Comparison of ENCODE assay signal across 16 cellular contexts in the genomic region with DNA sequence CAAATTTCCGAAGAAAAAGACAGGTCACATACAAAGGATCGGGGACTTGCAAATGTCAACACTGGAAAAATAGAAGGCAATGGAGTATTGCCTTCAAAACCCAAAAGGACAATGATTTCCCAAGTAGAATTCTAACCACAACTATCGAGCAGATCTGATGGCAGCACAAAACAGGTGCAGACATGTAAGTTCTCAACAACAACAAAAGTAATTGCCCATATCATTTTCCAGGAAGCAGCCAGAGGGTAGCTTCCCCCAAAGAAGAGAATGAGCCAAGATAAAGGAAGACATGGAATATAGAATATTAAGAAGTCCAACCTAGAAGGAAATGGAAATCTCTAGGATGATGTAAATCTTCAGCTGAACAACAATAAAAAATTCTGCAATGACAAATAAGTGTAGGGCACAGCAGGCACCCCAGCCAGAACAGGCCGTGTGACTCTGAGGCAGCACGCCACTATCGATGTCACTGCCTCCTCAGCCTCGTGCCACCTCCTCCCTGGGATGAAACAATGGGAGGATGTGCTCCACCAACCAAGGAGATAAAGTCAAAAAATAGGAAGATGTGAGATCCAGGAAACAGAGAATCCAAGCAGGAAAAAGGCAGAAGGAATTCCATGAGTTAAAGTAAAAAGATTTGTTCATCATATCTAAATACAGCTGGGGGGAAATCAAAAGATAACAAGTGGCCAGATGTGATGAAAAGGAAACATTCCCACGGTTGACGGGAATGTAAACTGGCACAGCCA. TPM values are rescaled to one million over a fixed set of nuclear protein-coding genes. Genes with fewer than 3 reads are reported as not detected.
DNase-seq lines count a peak whose midpoint lies in the region; ATAC-seq and TF ChIP-seq lines count a peak whose summit lies in the region.
"Had no signal": no experiment of that assay in that cellular context is flagged by ENCODE, and none has a peak within 500 bp of the region (broad histone marks: within the 10 kb centered on the region; RNA-seq: fewer than 3 reads in every experiment).

No MANE protein-coding gene starts in this region.

- no peak overlapping the region for H3K9ac ChIP-seq in mesenchymal stem cell (ENCODE audit: low read length)

- H3K27ac ChIP-seq in A673 (ENCODE audit: low read depth, low read length, poor library complexity, severe bottlenecking) (no peak overlapping the region), angular gyrus (ENCODE audit: low read depth, low read length) (peak overlapping the region; percentile 6), foreskin keratinocyte (peak overlapping the region; percentile 100), mesenchymal stem cell (ENCODE audit: low read length, poor library complexity, severe bottlenecking) (no peak overlapping the region)

- H2AK5ac ChIP-seq in mesenchymal stem cell (ENCODE audit: low read length, severe bottlenecking): no peak overlapping the region

- no peak overlapping the region for H2AFZ ChIP-seq in mesenchymal stem cell (ENCODE audit: low read depth, low read length)

- no peaks in the 10 kb centered on the region for H3K27me3 ChIP-seq in A673 (replicated peaks; ENCODE audit: insufficient read depth, low read depth, low read length, poor library complexity)
- H3K27me3 ChIP-seq in foreskin keratinocyte: no peaks in the 10 kb centered on the region
- H3K27me3 ChIP-seq in mesenchymal stem cell (ENCODE audit: control insufficient read depth in 1 of 2, insufficient read depth in 1 of 2, low read length in 2 of 2): no peaks in the 10 kb centered on the region

- intact Hi-C loops in A673 (cut with micrococcal nuclease; ENCODE audit: unreplicated experiment): no loop called here

- H3K4me3 Mint-ChIP-seq in activated CD8-positive, alpha-beta T cell treated with anti-CD3 and anti-CD28 coated beads, Interleukin-2, amount 10 ng/mL, durations not matched to agents 7 days and 5 days: no peak overlapping the region
- H3K4me3 Mint-ChIP-seq: effector memory CD8-positive, alpha-beta T cell; WTC11 had no signal

- H3K4me3 ChIP-seq in A673 (ENCODE audit: low read depth, low read length, poor library complexity, severe bottlenecking) (no peak overlapping the region), mesenchymal stem cell (ENCODE audit: insufficient read depth in 1 of 2, low read depth in 1 of 2, low read length in 2 of 2) (no peak overlapping the region)

- ATAC-seq in foreskin keratinocyte: no peak
- no peak for ATAC-seq in activated CD8-positive, alpha-beta T cell treated with anti-CD3 and anti-CD28 coated beads, Interleukin-2, amount 10 ng/mL, durations not matched to agents 7 days and 5 days
- ATAC-seq: effector memory CD8-positive, alpha-beta T cell; Panc1; stimulated activated naive CD8-positive, alpha-beta T cell treated with anti-CD3 and anti-CD28 coated beads, Interleukin-15, Interleukin-2, amounts not matched to agents 100 U/mL and 50 U/mL, for 24 hours; WTC11 had no signal

- TF ChIP-seq CTCF in A673 (conservative IDR thresholded peaks at IDR 0.05; ENCODE audit: low read depth, low read length) (no peak), foreskin keratinocyte (conservative IDR thresholded peaks at IDR 0.05) (no peak)

- no peak overlapping the region for H3K23ac ChIP-seq in mesenchymal stem cell (ENCODE audit: low read length in 2 of 2)

- BruUV-seq in A673 (replicated peaks; lab: Mats Ljungman, UMichigan): no TSS peak

- H3K27ac Mint-ChIP-seq in activated CD8-positive, alpha-beta T cell treated with anti-CD3 and anti-CD28 coated beads, Interleukin-2, amount 10 ng/mL, durations not matched to agents 7 days and 5 days: no peak overlapping the region
- H3K27ac Mint-ChIP-seq: effector memory CD8-positive, alpha-beta T cell; WTC11 had no signal

- H3K36me3 ChIP-seq in A673 (ENCODE audit: insufficient read depth, low read length, poor library complexity, severe bottlenecking) (no peaks in the 10 kb centered on the region), mesenchymal stem cell (ENCODE audit: control insufficient read depth in 1 of 2, insufficient read depth in 2 of 2, low read depth in 1 of 2, low read length in 2 of 2) (no peaks in the 10 kb centered on the region)

- no peaks in the 10 kb centered on the region for H3K9me3 ChIP-seq in A673 (ENCODE audit: low read depth, low read length, poor library complexity, severe bottlenecking)
- no peaks in the 10 kb centered on the region for H3K9me3 ChIP-seq in mesenchymal stem cell (ENCODE audit: control insufficient read depth, low read length)

- no peak overlapping the region for H3K18ac ChIP-seq in mesenchymal stem cell (ENCODE audit: low read depth in 1 of 2, low read length in 2 of 2)

- H2BK120ac ChIP-seq in mesenchymal stem cell (ENCODE audit: low read depth, low read length): no peak overlapping the region

- no peak overlapping the region for H4K91ac ChIP-seq in mesenchymal stem cell (ENCODE audit: low read length)

- no peak overlapping the region for H3K4me2 ChIP-seq in mesenchymal stem cell (ENCODE audit: low read length, poor library complexity, severe bottlenecking)

- H3K4me1 Mint-ChIP-seq in activated CD8-positive, alpha-beta T cell treated with anti-CD3 and anti-CD28 coated beads, Interleukin-2, amount 10 ng/mL, durations not matched to agents 7 days and 5 days (ENCODE audit: low read depth): peaks cover 15% of the 10 kb centered on the region
- H3K4me1 Mint-ChIP-seq: WTC11 had no signal

- H3K4me1 ChIP-seq in A673 (ENCODE audit: insufficient read depth, low read length, poor library complexity, severe bottlenecking) (peaks cover 10% of the 10 kb centered on the region), foreskin keratinocyte (peaks cover 36% of the 10 kb centered on the region), mesenchymal stem cell (ENCODE audit: control insufficient read depth, insufficient read depth, low read depth, low read length) (no peaks in the 10 kb centered on the region)

- POLR2A ChIA-PET in A673 (lab: Charles Lee; ENCODE audit: low non-redundant PET): no interaction called here
- POLR2A ChIA-PET in activated CD8-positive, alpha-beta T cell treated with anti-CD3 and anti-CD28 coated beads, Interleukin-2, amount 10 ng/mL, durations not matched to agents 7 days and 5 days (lab: Charles Lee): interaction anchor here (1.1 kb wide), 1 partner anchor 19 kb away, joined by 3 read pairs; no protein-coding TSS in a partner anchor

- DNase-seq in A673 (ENCODE audit: low spot score) (peak; percentile 37), foreskin keratinocyte (peak in 1 of 2 donors; percentile 51), lung microvascular endothelial cell (ENCODE audit: low read depth in 2 of 2) (peak; percentile 84 to 90), RPMI8226 (no peak), D341Med (ENCODE audit: low spot score) (no peak), mesenchymal stem cell (no peak)
- DNase-seq in activated CD8-positive, alpha-beta T cell treated with anti-CD3 and anti-CD28 coated beads, Interleukin-2, amount 10 ng/mL, durations not matched to agents 7 days and 5 days: no peak
- DNase-seq: Calu3; effector memory CD8-positive, alpha-beta T cell; mesendoderm; NCI-H446; stimulated activated naive CD8-positive, alpha-beta T cell treated with anti-CD3 and anti-CD28 coated beads, Interleukin-15, Interleukin-2, amounts not matched to agents 100 U/mL and 50 U/mL, for 24 hours; SW 1271 had no signal

- 94% methylated on average over 9 of the region's 9 CpGs for WGBS in mesenchymal stem cell

- CTCF ChIA-PET in A673 (lab: Charles Lee): no interaction called here
- CTCF ChIA-PET in activated CD8-positive, alpha-beta T cell treated with anti-CD3 and anti-CD28 coated beads, Interleukin-2, amount 10 ng/mL, durations not matched to agents 7 days and 5 days (lab: Charles Lee): interaction anchor here (0.9 to 2.4 kb wide), 2 partner anchors 17 to 39 kb away, joined by 3 to 9 read pairs; no protein-coding TSS in a partner anchor

- no peak overlapping the region for H4K8ac ChIP-seq in mesenchymal stem cell (ENCODE audit: low read length)

- no peak overlapping the region for H2BK12ac ChIP-seq in mesenchymal stem cell (ENCODE audit: low read length in 2 of 2)

- H3K14ac ChIP-seq in mesenchymal stem cell (ENCODE audit: low read length in 2 of 2): no peak overlapping the region

- no peak overlapping the region for H2BK5ac ChIP-seq in mesenchymal stem cell (ENCODE audit: low read depth, low read length, poor library complexity, severe bottlenecking)

- no peaks in the 10 kb centered on the region for H3K9me3 Mint-ChIP-seq in activated CD8-positive, alpha-beta T cell treated with anti-CD3 and anti-CD28 coated beads, Interleukin-2, amount 10 ng/mL, durations not matched to agents 7 days and 5 days (ENCODE audit: insufficient read depth)
- H3K9me3 Mint-ChIP-seq: effector memory CD8-positive, alpha-beta T cell; WTC11 had no signal

- H3K36me3 Mint-ChIP-seq in activated CD8-positive, alpha-beta T cell treated with anti-CD3 and anti-CD28 coated beads, Interleukin-2, amount 10 ng/mL, durations not matched to agents 7 days and 5 days (ENCODE audit: low read depth): no peaks in the 10 kb centered on the region
- H3K36me3 Mint-ChIP-seq: WTC11 had no signal

- H3K4ac ChIP-seq in mesenchymal stem cell (ENCODE audit: low read depth in 1 of 2, low read length in 2 of 2): no peak overlapping the region

- H3K79me1 ChIP-seq in mesenchymal stem cell (replicated peaks; ENCODE audit: low read length, poor library complexity, severe bottlenecking): peaks cover 14% of the 10 kb centered on the region

- no peak overlapping the region for H2BK15ac ChIP-seq in mesenchymal stem cell (ENCODE audit: low read depth, poor library complexity, severe bottlenecking)

- H3K27me3 Mint-ChIP-seq in activated CD8-positive, alpha-beta T cell treated with anti-CD3 and anti-CD28 coated beads, Interleukin-2, amount 10 ng/mL, durations not matched to agents 7 days and 5 days (ENCODE audit: low read depth): no peaks in the 10 kb centered on the region
- H3K27me3 Mint-ChIP-seq: effector memory CD8-positive, alpha-beta T cell had no signal

RNA-seq across cellular contexts. Expression of gene SERPINB1, which starts 34.1 kb away (rescaled TPM):
- 1.3 and 1.9 TPM in 2 replicates for total RNA-seq in A673 (2021)
- total RNA-seq in foreskin keratinocyte: 34.2 TPM in 2 replicates
- polyA plus RNA-seq in foreskin keratinocyte: 36.5 and 40.3 TPM in 2 replicates
- 3.8 and 21.8 TPM in 2 replicates for total RNA-seq in lung microvascular endothelial cell
- total RNA-seq in activated CD8-positive, alpha-beta T cell treated with anti-CD3 and anti-CD28 coated beads, Interleukin-2, amount 10 ng/mL, durations not matched to agents 7 days and 5 days: 10 to 100 TPM; 55.1 to 57.1 TPM
- polyA plus RNA-seq in mesenchymal stem cell (2013, experiment 1 of 2): 22.3 TPM
- polyA plus RNA-seq in mesenchymal stem cell (2013, experiment 2 of 2): 23.4 TPM

RNA-seq across cellular contexts. Expression of gene WRNIP1, which starts 42.3 kb away (rescaled TPM):
- total RNA-seq in A673 (2021) (48.9 and 49.3 TPM in 2 replicates), foreskin keratinocyte (56.7 and 63.0 TPM in 2 replicates), lung microvascular endothelial cell (31.2 and 42.7 TPM in 2 replicates)
- polyA plus RNA-seq in foreskin keratinocyte: 48.0 and 54.4 TPM in 2 replicates
- total RNA-seq in activated CD8-positive, alpha-beta T cell treated with anti-CD3 and anti-CD28 coated beads, Interleukin-2, amount 10 ng/mL, durations not matched to agents 7 days and 5 days: 10 to 100 TPM; 48.2 to 49.6 TPM
- 19.5 TPM for polyA plus RNA-seq in mesenchymal stem cell (2013, experiment 1 of 2)
- 21.4 TPM for polyA plus RNA-seq in mesenchymal stem cell (2013, experiment 2 of 2)

RNA-seq across cellular contexts. Expression of gene MYLK4, which starts 56.8 kb away (rescaled TPM):
- total RNA-seq in A673 (2021): 0.13 and 0.39 TPM in 2 replicates
- 0.24 and 0.28 TPM in 2 replicates for total RNA-seq in foreskin keratinocyte
- polyA plus RNA-seq in foreskin keratinocyte: 0.08 and 0.09 TPM in 2 replicates
- 0.40 and 0.44 TPM in 2 replicates for total RNA-seq in lung microvascular endothelial cell
- under 1 TPM; 0.13 to 0.26 TPM for total RNA-seq in activated CD8-positive, alpha-beta T cell treated with anti-CD3 and anti-CD28 coated beads, Interleukin-2, amount 10 ng/mL, durations not matched to agents 7 days and 5 days
- 0.23 TPM for polyA plus RNA-seq in mesenchymal stem cell (2013, experiment 1 of 2)
- 0.25 TPM for polyA plus RNA-seq in mesenchymal stem cell (2013, experiment 2 of 2)

Comparison
In these comparisons a context has a peak if more than half of its experiments do, and no peak if none do; other contexts are left out.
1. DNase-seq: peak in A673 (single experiment) and lung microvascular endothelial cell (2 of 2); none in activated CD8-positive, alpha-beta T cell treated with anti-CD3 and anti-CD28 coated beads, Interleukin-2, amount 10 ng/mL, durations not matched to agents 7 days and 5 days (single experiment), RPMI8226 (single experiment), D341Med (single experiment) and mesenchymal stem cell (single experiment).
2. H3K27ac ChIP-seq: peak in angular gyrus (single experiment) and foreskin keratinocyte (single experiment); none in A673 (single experiment) and mesenchymal stem cell (single experiment).